In the genomic region with DNA sequence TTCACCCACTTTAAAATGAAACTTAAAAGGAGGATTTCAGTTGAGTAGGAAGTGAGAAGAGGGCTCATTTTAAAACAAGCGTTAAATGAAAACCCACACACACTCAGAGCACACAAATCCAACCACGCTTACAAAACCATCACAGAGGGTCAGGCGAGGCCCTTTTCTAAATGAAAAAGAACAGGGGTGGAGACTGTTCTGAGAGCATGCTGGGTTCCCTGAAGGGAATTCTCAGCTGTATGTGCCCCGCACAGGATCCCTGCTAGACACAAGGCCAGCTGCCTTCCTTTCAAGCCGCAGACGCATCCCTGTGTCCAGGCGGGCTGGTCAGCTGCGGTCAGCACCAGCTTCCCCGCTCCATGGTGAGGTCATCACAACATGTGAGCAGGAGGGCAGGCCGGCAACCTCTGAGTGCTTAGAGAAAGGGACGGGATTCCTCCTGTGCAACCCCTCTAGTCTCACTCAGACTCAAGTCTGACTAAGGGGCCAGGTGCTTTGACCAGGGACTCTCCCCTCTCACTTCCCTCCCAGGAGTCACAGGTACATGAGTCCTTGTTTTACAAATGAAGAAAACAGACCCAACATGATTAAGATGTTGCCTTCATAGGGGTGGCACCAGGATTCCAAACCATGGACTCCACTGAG, we compare ENCODE assay signal across 8 cellular contexts.
DNase-seq lines count a peak whose midpoint lies in the region.

No MANE protein-coding gene starts in this region.

- DNase-seq in Daoy (ENCODE audit: low read depth) (peak; percentile 78), HT1080 (ENCODE audit: low read depth) (peak; percentile 59), non-pigmented ciliary epithelial cell (ENCODE audit: low read depth) (peak; percentile 77), NAMALWA (ENCODE audit: low spot score) (no peak), COLO668 (lab: John Stamatoyannopoulos, UW; ENCODE audit: unreplicated experiment) (no peak), NCI-H69 (lab: John Stamatoyannopoulos, UW) (no peak), NCI-H1436 (lab: John Stamatoyannopoulos, UW) (no peak)

- no peaks in the 10 kb centered on the region for H3K9me3 ChIP-seq in esophagus (ENCODE audit: control insufficient read depth in 2 of 2, insufficient read depth in 1 of 2, low read depth in 1 of 2, low read length in 1 of 2)

- H3K4me1 ChIP-seq in esophagus (ENCODE audit: control insufficient read depth in 2 of 2, insufficient read depth in 2 of 2, low read length in 1 of 2): peaks cover 8 to 19% of the 10 kb centered on the region in 2 donors

- H3K4me3 ChIP-seq in esophagus (ENCODE audit: low read depth in 1 of 2, low read length in 2 of 2): no peak overlapping the region

- H3K27ac ChIP-seq in esophagus (ENCODE audit: low read depth in 2 of 2, low read length in 1 of 2): peak overlapping the region; percentile 90 to 96

- H3K27me3 ChIP-seq in esophagus (ENCODE audit: control insufficient read depth in 1 of 2, insufficient read depth in 2 of 2, low read length in 2 of 2): no peaks in the 10 kb centered on the region

- peaks cover 0 to 2% of the 10 kb centered on the region in 2 donors for H3K36me3 ChIP-seq in esophagus (ENCODE audit: control insufficient read depth in 2 of 2, insufficient read depth in 2 of 2, low read length in 1 of 2)

- 39 to 54% methylated on average over 11 of the region's 11 CpGs for WGBS in esophagus, 2 donors

Comparison
In these comparisons a context has a peak if more than half of its experiments do, and no peak if none do; other contexts are left out.
1. DNase-seq: peak in Daoy (single experiment), HT1080 (single experiment) and non-pigmented ciliary epithelial cell (single experiment); none in NAMALWA (single experiment), COLO668 (single experiment), NCI-H69 (single experiment) and NCI-H1436 (single experiment).